Comparison of ENCODE assay signal across 1 cellular context in genomic region chr18:47772374-47773248, GRCh38.
TF ChIP-seq lines count a peak whose summit lies in the region.

No MANE protein-coding gene starts in this region.

TF ChIP-seq in endothelial cell of umbilical vein, 7 proteins besides CTCF, POLR2A, EP300 and RAD21 (continued from another document):
- TF ChIP-seq JUN (IDR thresholded peaks at IDR 0.05; ENCODE audit: borderline replicate concordance, insufficient read depth, insufficient read length, low read depth) (no peak), POLR2AphosphoS5 (IDR thresholded peaks at IDR 0.05; ENCODE audit: insufficient read depth, low read depth, low read length) (no peak), GATA2 (IDR thresholded peaks at IDR 0.05; ENCODE audit: insufficient read depth, insufficient read length, low read depth, low read length) (no peak), FOS (IDR thresholded peaks at IDR 0.05; ENCODE audit: borderline replicate concordance, insufficient read depth, low read length) (no peak), MAX (IDR thresholded peaks at IDR 0.05; ENCODE audit: insufficient read depth, insufficient read length) (no peak), EZH2 (IDR thresholded peaks at IDR 0.05; ENCODE audit: borderline replicate concordance, low read depth, low read length, severe bottlenecking) (no peak)
